In genomic region chr11:34313099-34313517, GRCh38 we compare ENCODE assay signal across 10 cellular contexts. TPM values are rescaled to one million over a fixed set of nuclear protein-coding genes. Genes with fewer than 3 reads are reported as not detected.
A peak's percentile ranks its signal among the peaks of the same experiment; 100 is the strongest.
DNase-seq lines count a peak whose midpoint lies in the region; ATAC-seq and TF ChIP-seq lines count a peak whose summit lies in the region.
"Had no signal": no experiment of that assay in that cellular context is flagged by ENCODE, and none has a peak within 500 bp of the region (broad histone marks: within the 10 kb centered on the region; RNA-seq: fewer than 3 reads in every experiment).

No MANE protein-coding gene starts in this region.

- H3K4me3 ChIP-seq in smooth muscle cell = no peak overlapping the region

- no peaks in the 10 kb centered on the region for H3K27me3 ChIP-seq in smooth muscle cell (ENCODE audit: low read depth)

- H3K27ac ChIP-seq in smooth muscle cell (ENCODE audit: low read depth) = no peak overlapping the region

- no peak overlapping the region for H3K4me2 ChIP-seq in smooth muscle cell

- DNase-seq in left kidney (ENCODE audit: low read depth, low spot score) (peak; percentile 19), dedifferentiated amniotic fluid mesenchymal stem cell (ENCODE audit: extremely low spot score) (no peak), smooth muscle cell (lab: John Stamatoyannopoulos, UW; ENCODE audit: unreplicated experiment) (no peak), dermis blood vessel endothelial cell (no peak), hypothalamus (lab: John Stamatoyannopoulos, UW) (no peak)
- DNase-seq: NCI-H2081 treated with DMSO at 0.1 percent for 48 hours, small intestine had no signal

- TF ChIP-seq CTCF in smooth muscle cell (IDR thresholded peaks at IDR 0.05; ENCODE audit: borderline replicate concordance, insufficient read depth, poor library complexity, severe bottlenecking) = no peak

- H3K36me3 ChIP-seq in smooth muscle cell (ENCODE audit: low read depth) = no peaks in the 10 kb centered on the region

- peaks cover 5% of the 10 kb centered on the region for H3K4me1 ChIP-seq in smooth muscle cell (ENCODE audit: low read depth)

- WGBS in smooth muscle cell (ENCODE audit: low lambda C conversion rate) = 76% methylated on average over 6 of the region's 6 CpGs

- H3K79me2 ChIP-seq in smooth muscle cell (ENCODE audit: low read depth) = peaks cover 18% of the 10 kb centered on the region

- no peak overlapping the region for H3K9ac ChIP-seq in smooth muscle cell (ENCODE audit: low read depth)

- H3F3A ChIP-seq in smooth muscle cell (ENCODE audit: low read depth) = no peaks in the 10 kb centered on the region

- no peaks in the 10 kb centered on the region for H3K9me3 ChIP-seq in smooth muscle cell (replicated peaks; ENCODE audit: low read depth)

- ATAC-seq in GM18498 (IDR thresholded peaks at IDR 0.05; ENCODE audit: unreplicated experiment) (peak; percentile 80), GM21381 (IDR thresholded peaks at IDR 0.05; ENCODE audit: unreplicated experiment) (peak; percentile 90), HG03442 (IDR thresholded peaks at IDR 0.05; ENCODE audit: unreplicated experiment) (peak; percentile 92)

- H2AFZ ChIP-seq in smooth muscle cell (ENCODE audit: low read depth) = no peak overlapping the region

- H4K20me1 ChIP-seq in smooth muscle cell (ENCODE audit: low read depth) = peaks cover 75% of the 10 kb centered on the region

RNA-seq across cellular contexts. Expression of gene ABTB2, which starts 44.7 kb away (rescaled TPM):
- total RNA-seq in smooth muscle cell (2.6 and 4.9 TPM in 2 replicates), dermis blood vessel endothelial cell (0.23 and 0.34 TPM in 2 replicates)
- polyA plus RNA-seq in smooth muscle cell = 4.3 and 4.6 TPM in 2 replicates
